In the genomic region with DNA sequence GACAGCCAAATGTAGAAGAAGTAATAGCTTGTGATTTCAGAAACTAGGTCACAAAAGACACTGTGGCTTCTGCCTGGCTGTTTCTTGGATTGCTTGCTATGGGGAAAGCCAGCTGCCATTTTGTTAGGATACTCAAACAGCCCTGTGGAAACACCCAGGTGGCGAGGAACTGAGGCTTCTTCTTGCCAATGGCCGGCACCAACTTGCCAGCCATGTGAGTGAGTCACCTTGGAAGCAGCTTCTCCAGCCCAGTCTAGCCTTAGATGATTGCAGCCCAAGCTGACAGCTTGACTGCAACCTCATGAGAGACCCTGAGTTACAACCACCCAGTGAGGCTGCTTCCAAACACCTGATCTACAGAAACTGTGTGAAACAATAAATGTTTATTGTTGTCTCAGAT, we compare ENCODE assay signal across 1 cellular context.
TF ChIP-seq lines count a peak whose summit lies in the region.

No MANE protein-coding gene starts in this region.

TF ChIP-seq in SK-N-SH treated with all-trans-retinoic acid at 6 μM for 48 hours, 23 proteins besides CTCF, POLR2A, EP300 and RAD21 (continued from another document):
- TF ChIP-seq, protein P1, sequence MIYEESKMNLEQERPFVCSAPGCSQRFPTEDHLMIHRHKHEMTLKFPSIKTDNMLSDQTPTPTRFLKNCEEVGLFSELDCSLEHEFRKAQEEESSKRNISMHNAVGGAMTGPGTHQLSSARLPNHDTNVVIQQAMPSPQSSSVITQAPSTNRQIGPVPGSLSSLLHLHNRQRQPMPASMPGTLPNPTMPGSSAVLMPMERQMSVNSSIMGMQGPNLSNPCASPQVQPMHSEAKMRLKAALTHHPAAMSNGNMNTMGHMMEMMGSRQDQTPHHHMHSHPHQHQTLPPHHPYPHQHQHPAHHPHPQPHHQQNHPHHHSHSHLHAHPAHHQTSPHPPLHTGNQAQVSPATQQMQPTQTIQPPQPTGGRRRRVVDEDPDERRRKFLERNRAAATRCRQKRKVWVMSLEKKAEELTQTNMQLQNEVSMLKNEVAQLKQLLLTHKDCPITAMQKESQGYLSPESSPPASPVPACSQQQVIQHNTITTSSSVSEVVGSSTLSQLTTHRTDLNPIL (CRISPR knock-in tag; IDR thresholded peaks at IDR 0.05; ENCODE audit: low read depth) = no peak
- TF ChIP-seq CSDC2 (CRISPR knock-in tag; IDR thresholded peaks at IDR 0.05) = no peak
- TF ChIP-seq PPARA (CRISPR knock-in tag; IDR thresholded peaks at IDR 0.05; ENCODE audit: borderline replicate concordance) = no peak
- TF ChIP-seq, protein P2, sequence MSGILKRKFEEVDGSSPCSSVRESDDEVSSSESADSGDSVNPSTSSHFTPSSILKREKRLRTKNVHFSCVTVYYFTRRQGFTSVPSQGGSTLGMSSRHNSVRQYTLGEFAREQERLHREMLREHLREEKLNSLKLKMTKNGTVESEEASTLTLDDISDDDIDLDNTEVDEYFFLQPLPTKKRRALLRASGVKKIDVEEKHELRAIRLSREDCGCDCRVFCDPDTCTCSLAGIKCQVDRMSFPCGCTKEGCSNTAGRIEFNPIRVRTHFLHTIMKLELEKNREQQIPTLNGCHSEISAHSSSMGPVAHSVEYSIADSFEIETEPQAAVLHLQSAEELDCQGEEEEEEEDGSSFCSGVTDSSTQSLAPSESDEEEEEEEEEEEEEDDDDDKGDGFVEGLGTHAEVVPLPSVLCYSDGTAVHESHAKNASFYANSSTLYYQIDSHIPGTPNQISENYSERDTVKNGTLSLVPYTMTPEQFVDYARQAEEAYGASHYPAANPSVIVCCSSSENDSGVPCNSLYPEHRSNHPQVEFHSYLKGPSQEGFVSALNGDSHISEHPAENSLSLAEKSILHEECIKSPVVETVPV (CRISPR knock-in tag; IDR thresholded peaks at IDR 0.05) = no peak
- no peak for TF ChIP-seq GLIS3 (CRISPR knock-in tag; IDR thresholded peaks at IDR 0.05)
- TF ChIP-seq ZC3H10 (CRISPR knock-in tag; IDR thresholded peaks at IDR 0.05) = no peak
- no peak for TF ChIP-seq SNAI2 (CRISPR knock-in tag; IDR thresholded peaks at IDR 0.05)
- no peak for TF ChIP-seq ZNF565 (CRISPR knock-in tag; conservative IDR thresholded peaks at IDR 0.05; ENCODE audit: low read depth)
- no peak for TF ChIP-seq TOX (CRISPR knock-in tag; IDR thresholded peaks at IDR 0.05; ENCODE audit: borderline replicate concordance)
- no peak for TF ChIP-seq TCF4 (CRISPR knock-in tag; IDR thresholded peaks at IDR 0.05; ENCODE audit: borderline replicate concordance)
